ENCODE assay signal across 20 cellular contexts in the genomic region with DNA sequence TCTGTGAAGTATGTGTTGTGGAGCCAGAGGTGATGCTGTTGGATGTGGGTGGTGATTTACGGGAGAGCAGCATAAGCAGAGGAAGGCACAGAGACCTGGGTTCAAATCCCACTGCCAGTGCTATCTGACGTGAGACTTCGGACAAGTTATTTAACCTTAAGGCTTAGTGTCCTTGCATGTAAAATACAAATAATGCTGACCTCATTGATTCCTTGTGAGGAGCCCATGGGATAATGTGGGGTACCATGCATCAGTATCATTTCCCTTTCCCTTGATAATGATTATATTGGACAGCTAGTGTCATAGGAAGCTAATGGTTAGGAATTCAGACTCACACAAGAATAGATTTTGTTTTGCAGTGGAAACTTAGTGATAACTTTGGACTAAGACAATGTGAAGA.
A peak's percentile ranks its signal among the peaks of the same experiment; 100 is the strongest.
DNase-seq lines count a peak whose midpoint lies in the region; ATAC-seq, FAIRE-seq and TF ChIP-seq lines count a peak whose summit lies in the region.
"Had no signal": no experiment of that assay in that cellular context is flagged by ENCODE, and none has a peak within 500 bp of the region (broad histone marks: within the 10 kb centered on the region; RNA-seq: fewer than 3 reads in every experiment).

No MANE protein-coding gene starts in this region.

- H2BK20ac ChIP-seq in IMR-90 (ENCODE audit: low read depth, low read length), result no peak overlapping the region

- no peak overlapping the region for H3K14ac ChIP-seq in IMR-90 (replicated peaks; ENCODE audit: low read depth, low read length)

- no peaks in the 10 kb centered on the region for H3K9me1 ChIP-seq in IMR-90 (ENCODE audit: insufficient read depth, low read length)

- no peak overlapping the region for H2AK5ac ChIP-seq in IMR-90 (ENCODE audit: low read depth, low read length)

- dilution Hi-C loops in IMR-90 (cut with HindIII; ENCODE audit: low sequenced_read_pairs, unreplicated experiment), result no loop called here

- H3K4me1 Mint-ChIP-seq in progenitor cell of endocrine pancreas (ENCODE audit: low read depth), result no peaks in the 10 kb centered on the region
- H3K4me1 Mint-ChIP-seq: B cell had no signal

- no peak overlapping the region for H2AK9ac ChIP-seq in IMR-90 (replicated peaks; ENCODE audit: low read depth, low read length, poor library complexity)

- no peak overlapping the region for H4K91ac ChIP-seq in IMR-90 (ENCODE audit: insufficient read depth, low read depth, low read length)

- no peak overlapping the region for H3K4ac ChIP-seq in IMR-90 (ENCODE audit: low read depth, low read length)

- no peaks in the 10 kb centered on the region for H4K20me1 ChIP-seq in IMR-90 (ENCODE audit: insufficient read depth, low read length)

- no peak overlapping the region for H3K9ac ChIP-seq in IMR-90 (ENCODE audit: low read depth, low read length)
- H3K9ac ChIP-seq: BLaER1 treated with 17β-estradiol and CSF1 and Interleukin-3, amounts not matched to agents 10 nM and 100 nM had no signal

- ATAC-seq in A549 (no peak), IMR-90 (ENCODE audit: low read depth) (no peak)
- ATAC-seq: CD8-positive, alpha-beta T cell had no signal

- no peak for TF ChIP-seq RAD21 in A549 (conservative IDR thresholded peaks at IDR 0.05 in 1 of 2, IDR thresholded peaks at IDR 0.05 in 1 of 2)
- TF ChIP-seq RAD21 in IMR-90 (IDR thresholded peaks at IDR 0.05; ENCODE audit: low read length), result no peak

- 91% methylated on average over 3 of the region's 3 CpGs for WGBS in A549 (ENCODE audit: missing lambda C conversion rate)
- no CpG with 5 or more reads among the region's 3 CpGs for WGBS in IMR-90 (ENCODE audit: extremely low coverage in 2 of 2, insufficient read length in 1 of 2), 2 experiments

- H3K36me3 Mint-ChIP-seq in progenitor cell of endocrine pancreas (ENCODE audit: insufficient read depth), result no peaks in the 10 kb centered on the region
- H3K36me3 Mint-ChIP-seq: CD8-positive, alpha-beta T cell had no signal

- CTCF ChIA-PET in A549 (lab: Yijun Ruan, JAX) (interaction anchor here (0.7 to 8.0 kb wide), 3 partner anchors 9 to 27 kb away, joined by 3 to 45 read pairs (median 4); no protein-coding TSS in a partner anchor), IMR-90 (lab: Yijun Ruan, JAX) (no interaction called here)

- POLR2A ChIA-PET in A549 (lab: Yijun Ruan, JAX) (no interaction called here), IMR-90 (lab: Charles Lee; ENCODE audit: unreplicated experiment) (no interaction called here)

- peak overlapping the region; percentile 5 for H3K27ac Mint-ChIP-seq in progenitor cell of endocrine pancreas
- H3K27ac Mint-ChIP-seq: B cell; CD4-positive, alpha-beta T cell; CD8-positive, alpha-beta T cell had no signal

- no peaks in the 10 kb centered on the region for H3K79me1 ChIP-seq in IMR-90 (ENCODE audit: low read depth in 1 of 2, low read length in 2 of 2)

- H3K18ac ChIP-seq in IMR-90 (ENCODE audit: low read depth, low read length), result no peak overlapping the region

- no peak overlapping the region for H2BK120ac ChIP-seq in IMR-90 (ENCODE audit: low read depth, low read length)

- no peak overlapping the region for H3K4me2 ChIP-seq in A549
- no peak overlapping the region for H3K4me2 ChIP-seq in IMR-90 (ENCODE audit: low read depth, low read length)
- H3K4me2 ChIP-seq: BLaER1 treated with 17β-estradiol and CSF1 and Interleukin-3, amounts not matched to agents 10 nM and 100 nM had no signal

- TF ChIP-seq CTCF in A549 (IDR thresholded peaks at IDR 0.05) (no peak), IMR-90 (conservative IDR thresholded peaks at IDR 0.05; ENCODE audit: low read depth, low read length) (no peak), progenitor cell of endocrine pancreas (IDR thresholded peaks at IDR 0.05; ENCODE audit: unreplicated experiment) (no peak)

- no peak overlapping the region for H2BK15ac ChIP-seq in IMR-90 (ENCODE audit: low read depth, low read length)

- H3K27me3 ChIP-seq in IMR-90 (ENCODE audit: control insufficient read depth, insufficient read depth, low read length), result no peaks in the 10 kb centered on the region
- H3K27me3 ChIP-seq: BLaER1 treated with 17β-estradiol and CSF1 and Interleukin-3, amounts not matched to agents 10 nM and 100 nM had no signal

- no peak overlapping the region for H4K5ac ChIP-seq in IMR-90 (ENCODE audit: low read depth, low read length)

- DNase-seq in A549 (ENCODE audit: low read depth in 1 of 2, low spot score in 1 of 2) (no peak), IMR-90 (no peak), progenitor cell of endocrine pancreas (ENCODE audit: low spot score, unreplicated experiment) (no peak), OCI-M1 (lab: John Stamatoyannopoulos, UW) (no peak), superior temporal gyrus (ENCODE audit: extremely low spot score) (no peak)
- DNase-seq: 8988T; AML-193; Caco-2; Calu3; CD4-positive, alpha-beta T cell; CD8-positive, alpha-beta T cell; DMS79 treated with DMSO at 0.1 percent for 48 hours; GF-D8 had no signal

- no peak for TF ChIP-seq EP300 in A549 (IDR thresholded peaks at IDR 0.05)

- H3K27ac ChIP-seq in A549, result no peak overlapping the region
- H3K27ac ChIP-seq in IMR-90 (ENCODE audit: insufficient read depth, low read length), result no peak overlapping the region
- H3K27ac ChIP-seq: BLaER1 treated with 17β-estradiol and CSF1 and Interleukin-3, amounts not matched to agents 10 nM and 100 nM; C4-2B had no signal

- H3K9me3 ChIP-seq in A549, result no peaks in the 10 kb centered on the region
- no peaks in the 10 kb centered on the region for H3K9me3 ChIP-seq in IMR-90 (ENCODE audit: control insufficient read depth, insufficient read depth, low read length)
- H3K9me3 ChIP-seq: Caco-2 had no signal

- TF ChIP-seq POLR2A in A549 (IDR thresholded peaks at IDR 0.05; ENCODE audit: low read length), result no peak
- no peak for TF ChIP-seq POLR2A in IMR-90 (IDR thresholded peaks at IDR 0.05; ENCODE audit: low read depth, low read length)

- in situ Hi-C loops in IMR-90 (cut with MboI; ENCODE audit: low sequenced_read_pairs), result no loop called here

- H3K4me3 ChIP-seq in A549 (no peak overlapping the region), IMR-90 (ENCODE audit: insufficient read depth, low read depth, low read length) (no peak overlapping the region)
- H3K4me3 ChIP-seq: BLaER1 treated with 17β-estradiol and CSF1 and Interleukin-3, amounts not matched to agents 10 nM and 100 nM had no signal

- no peaks in the 10 kb centered on the region for H3K36me3 ChIP-seq in IMR-90 (ENCODE audit: control insufficient read depth, insufficient read depth, low read length)

- H2AFZ ChIP-seq in IMR-90 (replicated peaks; ENCODE audit: low read length, poor library complexity), result no peak overlapping the region

- H3K4me1 ChIP-seq in A549, result no peaks in the 10 kb centered on the region
- no peaks in the 10 kb centered on the region for H3K4me1 ChIP-seq in IMR-90 (ENCODE audit: control insufficient read depth, insufficient read depth, low read length)
- H3K4me1 ChIP-seq: Caco-2 had no signal

- no peaks in the 10 kb centered on the region for H3K9me3 Mint-ChIP-seq in progenitor cell of endocrine pancreas (ENCODE audit: low read depth)
- H3K9me3 Mint-ChIP-seq: CD4-positive, alpha-beta T cell; CD8-positive, alpha-beta T cell had no signal

- FAIRE-seq in A549 (lab: Jason Lieb, UNC), result no peak
- FAIRE-seq: D721Med, G401.6, GM12891, GM19239 had no signal

- BruUV-seq in IMR-90 (replicated peaks; lab: Mats Ljungman, UMichigan), result no TSS peak

- H3K27me3 Mint-ChIP-seq in progenitor cell of endocrine pancreas, result peaks cover 4% of the 10 kb centered on the region
- H3K27me3 Mint-ChIP-seq: B cell; CD4-positive, alpha-beta T cell had no signal

- H3K4me3 Mint-ChIP-seq in progenitor cell of endocrine pancreas (ENCODE audit: low read depth), result no peak overlapping the region
- H3K4me3 Mint-ChIP-seq: B cell; CD4-positive, alpha-beta T cell; CD8-positive, alpha-beta T cell had no signal

- no peak overlapping the region for H3K23ac ChIP-seq in IMR-90 (ENCODE audit: low read depth, low read length)

- H2BK5ac ChIP-seq in IMR-90 (ENCODE audit: low read depth, low read length, poor library complexity, severe bottlenecking), result no peak overlapping the region

- no peak overlapping the region for H3K56ac ChIP-seq in IMR-90 (ENCODE audit: extremely low read depth, insufficient read depth, low read length)

- no peak overlapping the region for H4K8ac ChIP-seq in IMR-90 (ENCODE audit: low read depth in 2 of 2, low read length in 2 of 2)

- intact Hi-C loops in IMR-90 (cut with micrococcal nuclease), result no loop called here

TF ChIP-seq in A549, 52 proteins besides CTCF, POLR2A, EP300 and RAD21 (continues in another document):
- TF ChIP-seq, protein P1, sequence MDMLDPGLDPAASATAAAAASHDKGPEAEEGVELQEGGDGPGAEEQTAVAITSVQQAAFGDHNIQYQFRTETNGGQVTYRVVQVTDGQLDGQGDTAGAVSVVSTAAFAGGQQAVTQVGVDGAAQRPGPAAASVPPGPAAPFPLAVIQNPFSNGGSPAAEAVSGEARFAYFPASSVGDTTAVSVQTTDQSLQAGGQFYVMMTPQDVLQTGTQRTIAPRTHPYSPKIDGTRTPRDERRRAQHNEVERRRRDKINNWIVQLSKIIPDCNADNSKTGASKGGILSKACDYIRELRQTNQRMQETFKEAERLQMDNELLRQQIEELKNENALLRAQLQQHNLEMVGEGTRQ (IDR thresholded peaks at IDR 0.05), result no peak
- TF ChIP-seq CHD2 (IDR thresholded peaks at IDR 0.05; ENCODE audit: low read length, partially characterized antibody), result no peak
- TF ChIP-seq MAFK (IDR thresholded peaks at IDR 0.05; ENCODE audit: partially characterized antibody), result peak; percentile 78

TF ChIP-seq in IMR-90, 13 proteins besides CTCF, POLR2A, EP300 and RAD21:
- TF ChIP-seq CEBPB (IDR thresholded peaks at IDR 0.05; ENCODE audit: low read depth, low read length) (no peak), CHD1 (IDR thresholded peaks at IDR 0.05; ENCODE audit: low read depth, low read length) (no peak), NFE2L2 (IDR thresholded peaks at IDR 0.05; ENCODE audit: low read depth, low read length) (no peak), FOS (IDR thresholded peaks at IDR 0.05; ENCODE audit: low read depth, low read length) (no peak), MAFK (IDR thresholded peaks at IDR 0.05; ENCODE audit: low read depth, low read length) (peak; percentile 51), RFX5 (IDR thresholded peaks at IDR 0.05; ENCODE audit: low read depth, low read length) (no peak)
- TF ChIP-seq, protein P1 (IDR thresholded peaks at IDR 0.05; ENCODE audit: low read depth, low read length), result no peak
